1 cellular context compared by ENCODE assay signal in the genomic region with DNA sequence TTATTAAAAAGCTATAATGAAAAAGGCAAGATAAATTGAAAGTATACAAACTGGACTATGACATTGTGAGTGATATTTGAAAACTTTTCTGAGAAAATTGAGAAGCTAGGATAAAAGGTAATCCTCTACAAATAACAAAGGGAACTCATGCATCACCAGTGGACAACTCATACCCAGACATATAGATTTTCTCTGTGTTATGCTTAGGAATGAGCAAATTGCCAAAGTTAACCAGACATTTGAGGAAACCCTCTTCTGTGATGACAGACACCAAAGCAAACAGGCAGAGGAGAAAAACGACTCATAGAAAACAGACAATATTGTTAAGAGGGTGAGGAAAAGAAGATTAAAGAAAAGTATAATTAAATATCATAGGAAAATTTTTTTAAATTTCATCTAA.
TF ChIP-seq lines count a peak whose summit lies in the region.

No MANE protein-coding gene starts in this region.

TF ChIP-seq in IMR-90, 13 proteins besides CTCF, POLR2A, EP300 and RAD21 (continued from another document):
- no peak for TF ChIP-seq SMC3 (IDR thresholded peaks at IDR 0.05; ENCODE audit: low read depth, low read length)
- TF ChIP-seq MXI1 (IDR thresholded peaks at IDR 0.05; ENCODE audit: borderline replicate concordance, low read depth, low read length) = no peak
